8 cellular contexts compared by ENCODE assay signal in the genomic region with DNA sequence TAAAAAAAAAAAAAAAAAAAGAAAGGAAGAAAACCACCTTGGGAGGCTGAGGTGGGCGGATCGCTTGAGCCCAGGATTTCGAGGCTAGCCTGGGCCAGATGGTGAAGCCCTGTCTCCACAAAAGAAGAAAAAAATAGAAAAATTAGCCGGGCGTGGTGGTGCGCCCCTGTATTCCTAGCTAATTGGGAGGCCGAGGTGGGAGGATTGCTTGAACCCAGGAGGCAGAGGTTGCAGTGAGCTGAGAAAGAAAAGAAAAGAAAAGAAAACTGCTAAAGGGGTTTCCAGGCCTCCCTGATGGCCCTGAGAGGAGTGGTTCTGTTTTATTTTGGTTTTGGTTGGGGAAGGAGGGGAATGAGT. TPM values are rescaled to one million over a fixed set of nuclear protein-coding genes. Genes with fewer than 3 reads are reported as not detected.
DNase-seq lines count a peak whose midpoint lies in the region; ATAC-seq and TF ChIP-seq lines count a peak whose summit lies in the region.

No MANE protein-coding gene starts in this region.

- ATAC-seq in central memory CD8-positive, alpha-beta T cell (replicated peaks; ENCODE audit: extremely low read depth, poor library complexity, severe bottlenecking): no peak
- ATAC-seq in natural killer cell: no peak

- peak overlapping the region; percentile 98 for H3K4me3 ChIP-seq in AG10803 (ENCODE audit: low read length)
- peak overlapping the region; percentile 94 for H3K4me3 ChIP-seq in Jurkat, Clone E6-1 (ENCODE audit: low read length)

- no peak for DNase-seq in AG10803 (ENCODE audit: low read depth)
- no peak for DNase-seq in Jurkat, Clone E6-1 (ENCODE audit: low read depth, low spot score)
- no peak for DNase-seq in central memory CD8-positive, alpha-beta T cell (ENCODE audit: low spot score in 2 of 2)
- DNase-seq in natural killer cell: no peak
- DNase-seq in foreskin melanocyte: no peak
- DNase-seq in NCI-H1092 (lab: John Stamatoyannopoulos, UW): no peak
- DNase-seq in HPDE6-E6E7 (ENCODE audit: extremely low spot score): no peak
- no peak for DNase-seq in activated CD8-positive, alpha-beta memory T cell treated with anti-CD3 and anti-CD28 coated beads for 24 hours

- peak overlapping the region; percentile 92 for H3K4me3 Mint-ChIP-seq in central memory CD8-positive, alpha-beta T cell
- H3K4me3 Mint-ChIP-seq in natural killer cell: peak overlapping the region; percentile 99

- H3K27me3 Mint-ChIP-seq in central memory CD8-positive, alpha-beta T cell: no peaks in the 10 kb centered on the region
- no peaks in the 10 kb centered on the region for H3K27me3 Mint-ChIP-seq in natural killer cell (ENCODE audit: low read depth in 2 of 2)

- peaks cover 43% of the 10 kb centered on the region for H3K4me1 Mint-ChIP-seq in central memory CD8-positive, alpha-beta T cell
- peaks cover 33 to 59% of the 10 kb centered on the region in 2 donors for H3K4me1 Mint-ChIP-seq in natural killer cell

- no peak for TF ChIP-seq CTCF in AG10803 (conservative IDR thresholded peaks at IDR 0.05; ENCODE audit: low read length)
- no peak for TF ChIP-seq CTCF in natural killer cell (IDR thresholded peaks at IDR 0.05)

- intact Hi-C loops in natural killer cell (cut with micrococcal nuclease): loop anchor here (5.0 kb wide), 1 partner anchor 94 kb away; no protein-coding TSS in a partner anchor

- peak overlapping the region; percentile 99 for H3K27ac Mint-ChIP-seq in central memory CD8-positive, alpha-beta T cell (ENCODE audit: low read depth)
- peak overlapping the region; percentile 98 to 100 for H3K27ac Mint-ChIP-seq in natural killer cell

- H3K9me3 Mint-ChIP-seq in central memory CD8-positive, alpha-beta T cell: no peaks in the 10 kb centered on the region
- H3K9me3 Mint-ChIP-seq in natural killer cell: no peaks in the 10 kb centered on the region

- H3K36me3 Mint-ChIP-seq in central memory CD8-positive, alpha-beta T cell (ENCODE audit: insufficient read depth): peaks cover 22% of the 10 kb centered on the region
- H3K36me3 Mint-ChIP-seq in natural killer cell: no peaks in the 10 kb centered on the region

RNA-seq across cellular contexts. Expression of a gene that starts 0.7 kb away (rescaled TPM):
- polyA plus RNA-seq in Jurkat, Clone E6-1 (2012; ENCODE audit: insufficient read depth, insufficient read length): 20.5 TPM
- total RNA-seq in natural killer cell: 10 to 100 TPM in 2 of 3 donors, 1 to 10 TPM in 1; 7.9 to 16.2 (median 12.9) TPM

RNA-seq across cellular contexts. Expression of a gene that starts 1.4 kb away (rescaled TPM):
- 74.9 TPM for polyA plus RNA-seq in Jurkat, Clone E6-1 (2012; ENCODE audit: insufficient read depth, insufficient read length)
- total RNA-seq in natural killer cell: 100 to 1,000 TPM in 1 of 3 donors, 10 to 100 TPM in 2; 82.7 to 105 (median 93.7) TPM
